8 cellular contexts compared by ENCODE assay signal in the genomic region with DNA sequence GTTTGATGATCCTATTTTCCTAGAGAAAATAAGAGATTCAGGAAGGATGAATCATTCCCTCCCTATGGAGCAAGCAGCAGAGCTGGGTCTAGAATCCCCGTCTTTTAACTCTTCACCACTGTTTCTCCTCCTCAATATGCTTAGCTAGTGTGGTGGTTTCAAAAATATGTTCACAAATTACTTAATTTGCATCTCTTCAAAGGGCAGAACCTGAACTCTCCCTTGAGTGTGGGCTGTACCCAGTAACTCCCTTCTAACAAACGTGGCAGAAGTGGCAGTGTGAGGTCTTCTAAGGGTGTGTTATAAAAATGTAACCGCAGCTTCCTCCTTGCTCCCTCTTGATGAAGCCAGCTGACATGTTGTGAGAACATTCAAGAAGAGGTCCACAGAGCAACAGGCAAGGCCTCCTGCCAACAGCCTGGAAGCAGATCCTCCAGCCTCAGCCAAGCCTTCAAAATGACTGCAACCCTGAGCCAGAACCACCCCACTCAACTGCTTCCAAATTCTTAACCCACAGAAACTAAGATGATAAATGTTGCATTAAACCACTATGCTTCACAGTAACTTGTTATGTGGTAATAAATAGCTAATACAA. TPM values are rescaled to one million over a fixed set of nuclear protein-coding genes. Genes with fewer than 3 reads are reported as not detected.
DNase-seq lines count a peak whose midpoint lies in the region; ATAC-seq and TF ChIP-seq lines count a peak whose summit lies in the region.

No MANE protein-coding gene starts in this region.

- no peak overlapping the region for H3K4me3 ChIP-seq in HUES48 (ENCODE audit: low read depth, low read length)

- H3K27me3 ChIP-seq in HUES48 (ENCODE audit: control insufficient read depth, insufficient read depth, low read length): no peaks in the 10 kb centered on the region

- CTCF ChIA-PET in activated B cell treated with CpG ODN at 0.5 μM for 24 hours (lab: Charles Lee): interaction anchor here (1.2 to 2.0 kb wide), 2 partner anchors 15 to 36 kb away, joined by 4 read pairs; a partner anchor contains a TSS

- H3K27ac ChIP-seq in HUES48 (ENCODE audit: low read depth, low read length): peak overlapping the region; percentile 28

- ATAC-seq in GM21381 (IDR thresholded peaks at IDR 0.05; ENCODE audit: unreplicated experiment): peak; percentile 91
- ATAC-seq in activated B cell treated with CpG ODN at 0.5 μM for 24 hours (ENCODE audit: low read depth): peak; percentile 88

- H3K4me3 Mint-ChIP-seq in CD14-positive monocyte (peak overlapping the region; percentile 59 to 86), activated B cell treated with CpG ODN at 0.5 μM for 24 hours (peak overlapping the region; percentile 82), chondrocyte (ENCODE audit: unreplicated experiment) (peak overlapping the region; percentile 65)

- H3K4me1 ChIP-seq in HUES48 (ENCODE audit: control insufficient read depth, insufficient read depth, low read length): 0 out of 2 replicates have a peak, but pooled peaks cover 7% of the 10 kb centered on the region

- H3K9ac ChIP-seq in HUES48 (ENCODE audit: low read depth, low read length): no peak overlapping the region

- no peaks in the 10 kb centered on the region for H3K9me3 Mint-ChIP-seq in CD14-positive monocyte
- no peaks in the 10 kb centered on the region for H3K9me3 Mint-ChIP-seq in activated B cell treated with CpG ODN at 0.5 μM for 24 hours
- H3K9me3 Mint-ChIP-seq in chondrocyte (ENCODE audit: low read depth): no peaks in the 10 kb centered on the region

- no peak for TF ChIP-seq CTCF in CD14-positive monocyte (IDR thresholded peaks at IDR 0.05)
- TF ChIP-seq CTCF in activated B cell treated with CpG ODN at 0.5 μM for 24 hours (IDR thresholded peaks at IDR 0.05): no peak
- no peak for TF ChIP-seq CTCF in chondrocyte (IDR thresholded peaks at IDR 0.05)

- intact Hi-C loops in CD14-positive monocyte (cut with micrococcal nuclease): no loop called here
- intact Hi-C loops in activated B cell treated with CpG ODN at 0.5 μM for 24 hours (cut with micrococcal nuclease): loop anchor here (1.0 to 10.0 kb wide), 8 partner anchors 15 to 453 kb away; a partner anchor contains a TSS

- H3K27me3 Mint-ChIP-seq in CD14-positive monocyte (ENCODE audit: low read depth in 3 of 3) (peaks cover 0 to 4% (median 3%) of the 10 kb centered on the region in 3 donors), activated B cell treated with CpG ODN at 0.5 μM for 24 hours (no peaks in the 10 kb centered on the region), chondrocyte (ENCODE audit: low read depth) (no peaks in the 10 kb centered on the region)

- no peaks in the 10 kb centered on the region for H3K36me3 ChIP-seq in HUES48 (ENCODE audit: control insufficient read depth, insufficient read depth, low read length)

- DNase-seq in CD14-positive monocyte (ENCODE audit: low spot score) (peak; percentile 74), activated B cell treated with CpG ODN at 0.5 μM for 24 hours (peak; percentile 40), chondrocyte (ENCODE audit: low spot score) (no peak), middle frontal gyrus (ENCODE audit: extremely low spot score, low spot score) (peak; percentile 36), SK-N-DZ (ENCODE audit: low spot score) (no peak)
- peak; percentile 32 to 43 for DNase-seq in stimulated activated CD8-positive, alpha-beta memory T cell treated with anti-CD3 and anti-CD28 coated beads, Interleukin-7, amount 100 ng/mL, for 4 hours (ENCODE audit: low read depth in 2 of 2)

- H3K9me3 ChIP-seq in HUES48 (ENCODE audit: control insufficient read depth, insufficient read depth, low read length): no peaks in the 10 kb centered on the region

- peak overlapping the region; percentile 90 to 97 (median 95) for H3K27ac Mint-ChIP-seq in CD14-positive monocyte
- peak overlapping the region; percentile 99 for H3K27ac Mint-ChIP-seq in activated B cell treated with CpG ODN at 0.5 μM for 24 hours
- H3K27ac Mint-ChIP-seq in chondrocyte (ENCODE audit: unreplicated experiment): peak overlapping the region; percentile 100

- H3K4me1 Mint-ChIP-seq in CD14-positive monocyte (peaks cover 64% of the 10 kb centered on the region), activated B cell treated with CpG ODN at 0.5 μM for 24 hours (peaks cover 86% of the 10 kb centered on the region), chondrocyte (ENCODE audit: low read depth) (peaks cover 33% of the 10 kb centered on the region)

- POLR2A ChIA-PET in activated B cell treated with CpG ODN at 0.5 μM for 24 hours (lab: Charles Lee): interaction anchor here (1.0 to 3.8 kb wide), 7 partner anchors 9 to 411 kb away, joined by 3 to 36 read pairs (median 5); a partner anchor contains a TSS

- H3K36me3 Mint-ChIP-seq in CD14-positive monocyte (no peaks in the 10 kb centered on the region), activated B cell treated with CpG ODN at 0.5 μM for 24 hours (ENCODE audit: low read depth) (no peaks in the 10 kb centered on the region), chondrocyte (ENCODE audit: low read depth) (no peaks in the 10 kb centered on the region)

RNA-seq across cellular contexts. Expression of a gene that starts 36.6 kb away (rescaled TPM):
- 10 to 100 TPM; 30.0 to 37.7 TPM for polyA plus RNA-seq in CD14-positive monocyte
- 52.2 and 59.2 TPM in 2 replicates for total RNA-seq in activated B cell treated with CpG ODN at 0.5 μM for 24 hours
- total RNA-seq in chondrocyte: 56.0 to 58.6 TPM (median 58.5 TPM) in 3 replicates
- polyA plus RNA-seq in SK-N-DZ (2014; cell fraction: cytosol; rRNA removed): 21.5 and 22.5 TPM in 2 replicates
- polyA plus RNA-seq in SK-N-DZ (2014; cell fraction: nucleus; rRNA removed): 17.4 and 21.4 TPM in 2 replicates

Comparison
In these comparisons a context has a peak if more than half of its experiments do, and no peak if none do; other contexts are left out.
1. DNase-seq: peak in CD14-positive monocyte (single experiment), activated B cell treated with CpG ODN at 0.5 μM for 24 hours (single experiment), middle frontal gyrus (single experiment) and stimulated activated CD8-positive, alpha-beta memory T cell treated with anti-CD3 and anti-CD28 coated beads, Interleukin-7, amount 100 ng/mL, for 4 hours (2 of 2); none in chondrocyte (single experiment) and SK-N-DZ (single experiment).
2. Peak in every context shown above with its lines, with median percentiles within 50 percentile points of each other: H3K27ac Mint-ChIP-seq and H3K4me3 Mint-ChIP-seq.